Comparison of ENCODE assay signal across 26 cellular contexts in genomic region chr1:106456832-106457231, GRCh38.
"Had no signal": no experiment of that assay in that cellular context is flagged by ENCODE, and none has a peak within 500 bp of the region (broad histone marks: within the 10 kb centered on the region; RNA-seq: fewer than 3 reads in every experiment).

No MANE protein-coding gene starts in this region.

- H3K27me3 ChIP-seq: left lung, neural progenitor cell, pancreas, sigmoid colon, spleen, suprapubic skin, tibial artery, upper lobe of right lung had no signal

- DNase-seq: hypothalamus; immature natural killer cell; kidney; left colon; left lung; lower lobe of right lung; mammary epithelial cell; mesenchymal stem cell; naive thymus-derived CD8-positive, alpha-beta T cell; pancreas; posterior cingulate gyrus; retina; right cardiac atrium; sigmoid colon; small intestine; spleen; stimulated activated CD4-positive, alpha-beta T cell treated with anti-CD3 and anti-CD28 coated beads, Interleukin-4, amount 100 ng/mL, for 24 hours; stimulated activated naive CD4-positive, alpha-beta T cell; tibial artery; trophoblast cell; upper lobe of right lung had no signal

- H3K36me3 ChIP-seq: left lung, lower lobe of right lung, neural progenitor cell, pancreas, prostate gland, sigmoid colon, spleen, suprapubic skin, thoracic aorta, tibial artery, upper lobe of right lung had no signal

- H2AFZ ChIP-seq: neural progenitor cell had no signal

- H3K9me3 ChIP-seq: lower lobe of right lung, pancreas, prostate gland, sigmoid colon, spleen, thoracic aorta, tibial artery, upper lobe of right lung had no signal

- H3K4me3 ChIP-seq: left lung, lower lobe of right lung, neural progenitor cell, pancreas, prostate gland, sigmoid colon, spleen, suprapubic skin, thoracic aorta, tibial artery, upper lobe of right lung had no signal

- ATAC-seq: left colon; left lung; lower lobe of right lung; naive thymus-derived CD8-positive, alpha-beta T cell; pancreas; right cardiac atrium; stimulated activated effector memory CD8-positive, alpha-beta T cell treated with anti-CD3 and anti-CD28 coated beads, Interleukin-12 subunit alpha, Interleukin-12 subunit beta, amount 100 ng/mL, for 72 hours; upper lobe of right lung had no signal

- H3K4me1 ChIP-seq: left lung, lower lobe of right lung, neural progenitor cell, pancreas, prostate gland, sigmoid colon, spleen, suprapubic skin, tibial artery, upper lobe of right lung had no signal
